ENCODE assay signal across 9 cellular contexts in genomic region chr6:33815854-33816253, GRCh38. TPM values are rescaled to one million over a fixed set of nuclear protein-coding genes. Genes with fewer than 3 reads are reported as not detected.
A peak's percentile ranks its signal among the peaks of the same experiment; 100 is the strongest.
DNase-seq lines count a peak whose midpoint lies in the region; ATAC-seq and TF ChIP-seq lines count a peak whose summit lies in the region.
"Had no signal": no experiment of that assay in that cellular context is flagged by ENCODE, and none has a peak within 500 bp of the region (broad histone marks: within the 10 kb centered on the region; RNA-seq: fewer than 3 reads in every experiment).

No MANE protein-coding gene starts in this region.

- no peaks in the 10 kb centered on the region for H3K36me3 Mint-ChIP-seq in mesothelial cell of epicardium

- H3K4me2 ChIP-seq in DND-41 (ENCODE audit: insufficient read depth, low read length): no peak overlapping the region

- peaks cover 7% of the 10 kb centered on the region; the same call in 1 of the 2 replicates for H4K20me1 ChIP-seq in DND-41 (ENCODE audit: insufficient read depth, low read length)

- H3K9me3 ChIP-seq in DND-41 (ENCODE audit: insufficient read depth, low read length, severe bottlenecking) (no peaks in the 10 kb centered on the region), heart right ventricle (no peaks in the 10 kb centered on the region)

- H3K9ac ChIP-seq in DND-41 (ENCODE audit: low read depth, low read length): no peak overlapping the region

- DNase-seq in DND-41 (peak; percentile 46), HT-29 (ENCODE audit: low spot score) (peak; percentile 35), SHP77 treated with DMSO at 0.1 percent for 48 hours (lab: John Stamatoyannopoulos, UW) (peak; percentile 17), left kidney (ENCODE audit: low read depth, low spot score) (peak; percentile 76), mesothelial cell of epicardium (ENCODE audit: low spot score in 2 of 2, unreplicated experiment in 2 of 2) (no peak), heart right ventricle (no peak), activated T-cell treated with anti-CD3 and anti-CD28 coated beads for 4 hours (no peak)

- intact Hi-C loops in heart right ventricle (cut with DNase I): no loop called here

- H3K4me3 ChIP-seq in DND-41 (ENCODE audit: low read depth in 1 of 2, low read length in 2 of 2) (no peak overlapping the region), heart right ventricle (no peak overlapping the region)

- ATAC-seq in DND-41 (ENCODE audit: insufficient read depth, low read depth) (peak; percentile 94), HG02840 (IDR thresholded peaks at IDR 0.05; ENCODE audit: low FRiP score, unreplicated experiment) (no peak), heart right ventricle (no peak)

- no peak overlapping the region for H3K27ac ChIP-seq in DND-41 (ENCODE audit: low read length)
- H3K27ac ChIP-seq in heart right ventricle: no peak overlapping the region
- H3K27ac ChIP-seq: epithelial cell of prostate had no signal

- WGBS in heart right ventricle, 2 donors: 31 to 36% methylated on average over 1 of the region's 1 CpG

- H3K36me3 ChIP-seq in DND-41 (ENCODE audit: insufficient read depth, low read length) (no peaks in the 10 kb centered on the region), heart right ventricle (no peaks in the 10 kb centered on the region)

- no peaks in the 10 kb centered on the region for H3K9me3 Mint-ChIP-seq in mesothelial cell of epicardium

- no peaks in the 10 kb centered on the region for H3K4me1 ChIP-seq in DND-41 (ENCODE audit: insufficient read depth, low read length)
- H3K4me1 ChIP-seq in heart right ventricle: no peaks in the 10 kb centered on the region

- no peaks in the 10 kb centered on the region for H3K79me2 ChIP-seq in DND-41 (ENCODE audit: insufficient read depth, low read length)

- H3K27me3 ChIP-seq in DND-41 (ENCODE audit: insufficient read depth, low read length, poor library complexity) (peaks cover 11% of the 10 kb centered on the region), heart right ventricle (peaks cover 4 to 69% (median 56%) of the 10 kb centered on the region in 7 donors)

- H2AFZ ChIP-seq in DND-41 (ENCODE audit: low read depth, low read length): no peak overlapping the region

- TF ChIP-seq CTCF in DND-41 (IDR thresholded peaks at IDR 0.05; ENCODE audit: borderline replicate concordance, extremely low read depth, low read length, poor library complexity, severe bottlenecking) (no peak), mesothelial cell of epicardium (IDR thresholded peaks at IDR 0.05; ENCODE audit: unreplicated experiment) (no peak), heart right ventricle (IDR thresholded peaks at IDR 0.05) (no peak)

- H3K4me3 Mint-ChIP-seq in mesothelial cell of epicardium: no peak overlapping the region

- no peak overlapping the region for H3K27ac Mint-ChIP-seq in mesothelial cell of epicardium

- peaks cover 4% of the 10 kb centered on the region for H3K4me1 Mint-ChIP-seq in mesothelial cell of epicardium

- peaks cover 63% of the 10 kb centered on the region for H3K27me3 Mint-ChIP-seq in mesothelial cell of epicardium (ENCODE audit: low read depth)

RNA-seq across cellular contexts. Expression of gene MLN, which starts 12.1 kb away (rescaled TPM):
- not detected in 2 replicates for total RNA-seq in HT-29 (2014; rRNA removed; shearing (Covaris generic))
- total RNA-seq in mesothelial cell of epicardium (not detected in 3 replicates), heart right ventricle (not detected)
- polyA plus RNA-seq in heart right ventricle: not detected

RNA-seq across cellular contexts. Expression of gene LEMD2, which starts 26.9 kb away (rescaled TPM):
- 42.1 and 50.2 TPM in 2 replicates for total RNA-seq in HT-29 (2014; rRNA removed; shearing (Covaris generic))
- total RNA-seq in mesothelial cell of epicardium (80.6 to 85.3 TPM (median 82.2 TPM) in 3 replicates), heart right ventricle (10 to 100 TPM; 18.5 to 32.1 (median 25.6) TPM)
- 10 to 100 TPM; 39.2 to 45.9 TPM for polyA plus RNA-seq in heart right ventricle

Comparison
In these comparisons a context has a peak if more than half of its experiments do, and no peak if none do; other contexts are left out.
1. DNase-seq: peak in DND-41 (single experiment), HT-29 (single experiment), SHP77 treated with DMSO at 0.1 percent for 48 hours (single experiment) and left kidney (single experiment); none in mesothelial cell of epicardium (0 of 2), heart right ventricle (0 of 2) and activated T-cell treated with anti-CD3 and anti-CD28 coated beads for 4 hours (single experiment).